1 cellular context compared by ENCODE assay signal in the genomic region with DNA sequence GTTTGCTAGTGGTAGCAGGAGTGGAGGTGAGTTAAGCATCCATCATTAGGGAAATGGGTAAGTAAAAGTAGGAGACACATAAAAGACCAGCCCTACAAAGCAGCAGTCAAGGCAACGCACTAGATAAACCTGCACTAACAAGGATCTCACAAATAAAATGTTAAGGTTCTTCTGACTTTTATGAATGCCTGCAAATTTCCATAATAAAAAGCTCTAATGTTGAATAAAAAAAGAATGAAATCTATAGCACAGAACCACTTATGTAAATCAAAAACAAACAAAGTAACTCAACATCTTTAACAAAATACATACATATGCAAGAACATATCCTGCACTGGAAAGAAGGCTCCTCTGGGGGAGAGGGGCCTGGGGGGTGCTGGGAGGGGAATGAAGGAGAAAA.
TF ChIP-seq lines count a peak whose summit lies in the region.

No MANE protein-coding gene starts in this region.

TF ChIP-seq in H1, 55 proteins besides CTCF, POLR2A, EP300 and RAD21:
- no peak for TF ChIP-seq RBBP5 (IDR thresholded peaks at IDR 0.05; ENCODE audit: borderline replicate concordance, low read depth, low read length)
- TF ChIP-seq CEBPB (IDR thresholded peaks at IDR 0.05; ENCODE audit: low read depth, low read length), result no peak
- no peak for TF ChIP-seq CBX5 (IDR thresholded peaks at IDR 0.05; ENCODE audit: low read depth, low read length)
- no peak for TF ChIP-seq TAF1 (IDR thresholded peaks at IDR 0.05; ENCODE audit: low read depth, low read length)
- no peak for TF ChIP-seq SUZ12 (IDR thresholded peaks at IDR 0.05; ENCODE audit: low read length)
- no peak for TF ChIP-seq CHD1 (IDR thresholded peaks at IDR 0.05; ENCODE audit: low read depth, low read length)
- TF ChIP-seq TCF12 (IDR thresholded peaks at IDR 0.05; ENCODE audit: low read depth, low read length), result no peak
- TF ChIP-seq HDAC6 (IDR thresholded peaks at IDR 0.05; ENCODE audit: low read depth, low read length), result no peak
- no peak for TF ChIP-seq NANOG (IDR thresholded peaks at IDR 0.05; ENCODE audit: insufficient read depth, low read depth, low read length, poor library complexity, severe bottlenecking)
- no peak for TF ChIP-seq KDM1A (IDR thresholded peaks at IDR 0.05; ENCODE audit: borderline replicate concordance, low read length)
- no peak for TF ChIP-seq ZNF274 (IDR thresholded peaks at IDR 0.05; ENCODE audit: borderline replicate concordance, extremely low read depth, low read length)
- TF ChIP-seq EZH2 (IDR thresholded peaks at IDR 0.05; ENCODE audit: low read depth, low read length, severe bottlenecking), result no peak
- no peak for TF ChIP-seq RNF2 (IDR thresholded peaks at IDR 0.05; ENCODE audit: borderline replicate concordance, low read depth, low read length, missing control alignments, poor library complexity, severe bottlenecking)
- no peak for TF ChIP-seq SRF (IDR thresholded peaks at IDR 0.05; ENCODE audit: low read depth, low read length)
- no peak for TF ChIP-seq SIRT6 (IDR thresholded peaks at IDR 0.05; ENCODE audit: low read length)
- TF ChIP-seq BCL11A (IDR thresholded peaks at IDR 0.05; ENCODE audit: low read depth in 2 of 2, low read length in 2 of 2), result no peak
- no peak for TF ChIP-seq BACH1 (IDR thresholded peaks at IDR 0.05; ENCODE audit: low read length)
